ENCODE assay signal across 11 cellular contexts in the genomic region with DNA sequence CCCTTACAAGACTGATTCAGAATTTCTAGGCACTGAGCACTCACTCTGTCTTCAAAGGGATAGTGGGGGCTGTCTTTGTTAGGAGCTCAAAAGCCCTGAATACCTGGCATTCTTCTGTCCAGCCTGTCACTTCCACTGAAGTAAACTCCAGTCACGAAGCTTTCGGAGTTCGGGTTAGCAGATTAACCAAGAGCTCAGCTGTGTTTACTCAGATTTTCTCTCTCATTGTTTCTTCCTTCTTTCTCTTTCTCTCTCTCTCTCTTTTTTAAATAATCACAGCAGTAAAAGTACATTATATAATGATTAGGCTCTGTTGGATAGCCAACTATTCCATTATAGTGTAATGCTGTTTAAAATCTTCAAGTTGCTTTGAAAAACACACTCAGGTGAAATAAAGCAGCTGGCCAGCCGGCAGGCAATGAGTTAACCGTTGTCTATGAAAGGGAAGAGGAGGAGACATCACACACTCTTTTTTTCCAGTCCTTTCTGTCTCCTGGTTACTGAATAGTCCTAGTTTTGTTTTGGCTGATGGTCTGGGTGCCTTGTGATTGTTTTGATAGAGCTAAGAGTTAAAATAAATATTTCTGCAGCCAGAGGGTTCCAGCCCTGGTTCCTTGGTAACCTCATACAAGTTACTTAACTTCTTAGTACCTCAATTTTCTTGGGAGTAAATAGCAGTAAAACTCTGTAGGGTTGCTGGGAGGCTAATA.
DNase-seq lines count a peak whose midpoint lies in the region; ATAC-seq and TF ChIP-seq lines count a peak whose summit lies in the region.
"Had no signal": no experiment of that assay in that cellular context is flagged by ENCODE, and none has a peak within 500 bp of the region (broad histone marks: within the 10 kb centered on the region; RNA-seq: fewer than 3 reads in every experiment).

No MANE protein-coding gene starts in this region.

- H3K9me3 Mint-ChIP-seq in endothelial cell (ENCODE audit: unreplicated experiment) = no peaks in the 10 kb centered on the region

- peaks cover 7% of the 10 kb centered on the region for H3K4me1 ChIP-seq in ACC112 (ENCODE audit: control insufficient read depth, insufficient read depth, low read length, unreplicated experiment)
- H3K4me1 ChIP-seq in mucosa of descending colon (ENCODE audit: low read depth) = no peaks in the 10 kb centered on the region

- H3K27me3 Mint-ChIP-seq in endothelial cell (ENCODE audit: unreplicated experiment) = peaks cover 6% of the 10 kb centered on the region
- H3K27me3 Mint-ChIP-seq: naive thymus-derived CD4-positive, alpha-beta T cell; stimulated activated memory B cell treated with anti-CD40 and anti-IgM and Interleukin-4, amounts not matched to agents 10 μg/mL and 1 μg/mL and 100 μg/mL, for 72 hours had no signal

- ATAC-seq in mucosa of descending colon (peak; percentile 47), GM21423 (IDR thresholded peaks at IDR 0.05; ENCODE audit: unreplicated experiment) (no peak), GM21786 (IDR thresholded peaks at IDR 0.05; ENCODE audit: unreplicated experiment) (no peak), HG02973 (IDR thresholded peaks at IDR 0.05; ENCODE audit: unreplicated experiment) (no peak)
- ATAC-seq: activated naive CD4-positive, alpha-beta T cell treated with anti-CD3 and anti-CD28 coated beads, Interleukin-2, amount 50 U/mL, for 72 hours; naive thymus-derived CD4-positive, alpha-beta T cell; stimulated activated memory B cell treated with anti-CD40 and anti-IgM and Interleukin-4, amounts not matched to agents 10 μg/mL and 1 μg/mL and 100 μg/mL, for 72 hours had no signal

- intact Hi-C loops in mucosa of descending colon (cut with DNase I, micrococcal nuclease) = no loop called here

- no peaks in the 10 kb centered on the region for H3K9me3 ChIP-seq in mucosa of descending colon

- no peaks in the 10 kb centered on the region for H3K36me3 ChIP-seq in ACC112 (ENCODE audit: insufficient read depth, low read length)
- H3K36me3 ChIP-seq in mucosa of descending colon (ENCODE audit: low read depth) = no peaks in the 10 kb centered on the region

- H2AFZ ChIP-seq in ACC112 (ENCODE audit: low read length, unreplicated experiment) = peak overlapping the region; percentile 70

- H3K4me1 Mint-ChIP-seq in endothelial cell (ENCODE audit: unreplicated experiment) = peaks cover 17% of the 10 kb centered on the region
- H3K4me1 Mint-ChIP-seq: naive thymus-derived CD4-positive, alpha-beta T cell; stimulated activated memory B cell treated with anti-CD40 and anti-IgM and Interleukin-4, amounts not matched to agents 10 μg/mL and 1 μg/mL and 100 μg/mL, for 72 hours had no signal

- peak; percentile 81 for DNase-seq in M059J (ENCODE audit: low read depth)
- DNase-seq in endothelial cell (ENCODE audit: low spot score) = no peak
- no peak for DNase-seq in mucosa of descending colon
- DNase-seq in activated gamma-delta T cell (lab: John Stamatoyannopoulos, UW) = no peak
- DNase-seq: naive thymus-derived CD4-positive, alpha-beta T cell had no signal

- H3K4me3 ChIP-seq in ACC112 (ENCODE audit: low read depth, low read length) (peak overlapping the region; percentile 48), mucosa of descending colon (no peak overlapping the region)

- H3K27ac ChIP-seq in ACC112 (ENCODE audit: low read depth, low read length) = peak overlapping the region; percentile 27

- TF ChIP-seq CTCF in endothelial cell (IDR thresholded peaks at IDR 0.05; ENCODE audit: unreplicated experiment) = no peak
- no peak for TF ChIP-seq CTCF in mucosa of descending colon (IDR thresholded peaks at IDR 0.05)

- peak overlapping the region; percentile 93 for H3K27ac Mint-ChIP-seq in endothelial cell (ENCODE audit: unreplicated experiment)
- H3K27ac Mint-ChIP-seq: activated naive CD4-positive, alpha-beta T cell treated with anti-CD3 and anti-CD28 coated beads, Interleukin-2, amount 50 U/mL, for 72 hours; naive thymus-derived CD4-positive, alpha-beta T cell; stimulated activated memory B cell treated with anti-CD40 and anti-IgM and Interleukin-4, amounts not matched to agents 10 μg/mL and 1 μg/mL and 100 μg/mL, for 72 hours had no signal

- no peak overlapping the region for H3K4me3 Mint-ChIP-seq in endothelial cell (ENCODE audit: unreplicated experiment)
- H3K4me3 Mint-ChIP-seq: naive thymus-derived CD4-positive, alpha-beta T cell; stimulated activated memory B cell treated with anti-CD40 and anti-IgM and Interleukin-4, amounts not matched to agents 10 μg/mL and 1 μg/mL and 100 μg/mL, for 72 hours had no signal

- no peaks in the 10 kb centered on the region for H3K27me3 ChIP-seq in ACC112 (ENCODE audit: insufficient read depth, low read length)

- H3K36me3 Mint-ChIP-seq in endothelial cell (ENCODE audit: low read depth, unreplicated experiment) = peaks cover 7% of the 10 kb centered on the region

- no peaks in the 10 kb centered on the region for H3K79me2 ChIP-seq in ACC112 (ENCODE audit: control insufficient read depth, insufficient read depth, low read length, unreplicated experiment)
